In the genomic region with DNA sequence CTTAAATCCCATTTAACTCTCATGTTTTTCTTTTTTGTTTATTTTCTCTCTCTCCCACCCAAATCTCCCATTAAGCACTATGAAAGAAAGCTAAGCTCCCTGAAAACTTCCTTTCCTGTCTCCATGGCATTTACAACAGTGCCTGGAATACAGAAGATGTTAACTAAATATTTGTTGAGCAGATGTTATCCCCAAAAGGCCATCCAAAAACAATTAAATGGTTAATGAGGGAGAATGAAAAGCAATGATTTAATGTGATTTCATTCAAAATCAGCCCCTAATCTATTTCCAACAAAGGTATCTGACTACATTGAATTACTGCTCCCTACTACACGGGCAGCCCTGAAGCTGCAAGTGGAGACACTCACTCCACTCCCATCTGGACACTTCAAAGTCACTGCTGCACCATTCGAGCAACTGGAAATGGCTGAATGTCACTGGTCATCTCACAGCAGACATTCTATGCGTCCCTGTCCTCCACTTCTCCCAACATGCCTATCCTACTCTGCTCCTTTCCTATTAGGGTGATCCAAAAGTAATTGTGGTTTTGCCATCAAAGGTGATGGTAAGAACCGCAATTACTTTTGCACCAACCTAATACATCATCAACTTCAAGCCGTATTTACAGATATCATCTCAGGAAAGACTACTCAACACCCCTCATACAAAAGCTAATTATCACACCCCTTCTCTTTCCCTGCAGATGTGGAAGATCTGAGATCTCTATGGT, we compare ENCODE assay signal across 20 cellular contexts. TPM values are rescaled to one million over a fixed set of nuclear protein-coding genes. Genes with fewer than 3 reads are reported as not detected.
DNase-seq lines count a peak whose midpoint lies in the region; ATAC-seq and TF ChIP-seq lines count a peak whose summit lies in the region.
"Had no signal": no experiment of that assay in that cellular context is flagged by ENCODE, and none has a peak within 500 bp of the region (broad histone marks: within the 10 kb centered on the region; RNA-seq: fewer than 3 reads in every experiment).

No MANE protein-coding gene starts in this region.

- H3K27ac ChIP-seq in coronary artery = peak overlapping the region; percentile 7 to 27
- H3K27ac ChIP-seq in gastrocnemius medialis = peak overlapping the region; percentile 64 to 76 (median 72)
- no peak overlapping the region for H3K27ac ChIP-seq in upper lobe of right lung
- H3K27ac ChIP-seq: colonic mucosa, uterus had no signal

- no peak for ATAC-seq in activated naive CD8-positive, alpha-beta T cell treated with anti-CD3 and anti-CD28 coated beads, Interleukin-2, amount 50 U/mL, for 24 hours
- ATAC-seq in gastrocnemius medialis (no peak), HG02571 (IDR thresholded peaks at IDR 0.05; ENCODE audit: unreplicated experiment) (no peak), upper lobe of right lung (no peak)
- ATAC-seq: HCT116 had no signal

- H3K4me1 ChIP-seq in gastrocnemius medialis (peaks cover 59 to 68% of the 10 kb centered on the region in 2 donors), upper lobe of right lung (peaks cover 56% of the 10 kb centered on the region)
- H3K4me1 ChIP-seq: colonic mucosa had no signal

- TF ChIP-seq CTCF in HFFc6 (IDR thresholded peaks at IDR 0.05) = no peak
- no peak for TF ChIP-seq CTCF in coronary artery (IDR thresholded peaks at IDR 0.05)
- no peak for TF ChIP-seq CTCF in gastrocnemius medialis (IDR thresholded peaks at IDR 0.05 in 4 of 5, conservative IDR thresholded peaks at IDR 0.05 in 1 of 5)
- no peak for TF ChIP-seq CTCF in upper lobe of right lung (IDR thresholded peaks at IDR 0.05)

- no peaks in the 10 kb centered on the region for H3K27me3 Mint-ChIP-seq in activated naive CD8-positive, alpha-beta T cell
- H3K27me3 Mint-ChIP-seq in activated naive CD8-positive, alpha-beta T cell treated with anti-CD3 and anti-CD28 coated beads, Interleukin-2, amount 50 U/mL, for 24 hours = no peaks in the 10 kb centered on the region
- H3K27me3 Mint-ChIP-seq in HFFc6 (ENCODE audit: insufficient read depth) = no peaks in the 10 kb centered on the region; the same call in 1 of the 2 replicates
- H3K27me3 Mint-ChIP-seq: activated B cell treated with CpG ODN at 0.5 μM for 24 hours had no signal

- H3K36me3 Mint-ChIP-seq in activated naive CD8-positive, alpha-beta T cell = peaks cover 2% of the 10 kb centered on the region
- no peaks in the 10 kb centered on the region for H3K36me3 Mint-ChIP-seq in activated naive CD8-positive, alpha-beta T cell treated with anti-CD3 and anti-CD28 coated beads, Interleukin-2, amount 50 U/mL, for 24 hours (ENCODE audit: low read depth)
- no peaks in the 10 kb centered on the region for H3K36me3 Mint-ChIP-seq in HFFc6 (ENCODE audit: low read depth)

- no peaks in the 10 kb centered on the region for H3K36me3 ChIP-seq in gastrocnemius medialis
- no peaks in the 10 kb centered on the region for H3K36me3 ChIP-seq in upper lobe of right lung
- H3K36me3 ChIP-seq: colonic mucosa, sigmoid colon, uterus had no signal

- H3K4me1 Mint-ChIP-seq in activated naive CD8-positive, alpha-beta T cell (ENCODE audit: low read depth) = peaks cover 36% of the 10 kb centered on the region
- H3K4me1 Mint-ChIP-seq in activated naive CD8-positive, alpha-beta T cell treated with anti-CD3 and anti-CD28 coated beads, Interleukin-2, amount 50 U/mL, for 24 hours = peaks cover 33% of the 10 kb centered on the region
- H3K4me1 Mint-ChIP-seq in HFFc6 (ENCODE audit: low read depth) = peaks cover 24% of the 10 kb centered on the region

- no peak for DNase-seq in activated naive CD8-positive, alpha-beta T cell treated with anti-CD3 and anti-CD28 coated beads, Interleukin-2, amount 50 U/mL, for 24 hours
- DNase-seq in HFFc6 = no peak
- DNase-seq in coronary artery (ENCODE audit: low spot score) = no peak
- DNase-seq in gastrocnemius medialis = no peak
- DNase-seq in superior temporal gyrus (ENCODE audit: extremely low spot score) = no peak
- DNase-seq in upper lobe of right lung = no peak
- DNase-seq: activated B cell treated with CpG ODN at 0.5 μM for 24 hours; colonic mucosa; Karpas-422; kidney; NCI-H1417; NCI-H2171 treated with DMSO at 0.1 percent for 48 hours; SIG-M5; sigmoid colon; stimulated activated CD4-positive, alpha-beta T cell treated with anti-CD3 and anti-CD28 coated beads, Interleukin-2, amount 100 ng/mL, for 24 hours; T-helper 2 cell; uterus had no signal

- H3K27me3 ChIP-seq in gastrocnemius medialis (no peaks in the 10 kb centered on the region), upper lobe of right lung (no peaks in the 10 kb centered on the region)
- H3K27me3 ChIP-seq: colonic mucosa, sigmoid colon, uterus had no signal

- intact Hi-C loops in gastrocnemius medialis (cut with DNase I; ENCODE audit: low total_unique reads) = no loop called here
- intact Hi-C loops in upper lobe of right lung (cut with DNase I) = no loop called here

- H3K27ac Mint-ChIP-seq in activated naive CD8-positive, alpha-beta T cell = peak overlapping the region; percentile 59
- H3K27ac Mint-ChIP-seq in activated naive CD8-positive, alpha-beta T cell treated with anti-CD3 and anti-CD28 coated beads, Interleukin-2, amount 50 U/mL, for 24 hours = no peak overlapping the region
- peak overlapping the region; percentile 1; the same call in 1 of the 2 replicates for H3K27ac Mint-ChIP-seq in HFFc6
- H3K27ac Mint-ChIP-seq: activated B cell treated with CpG ODN at 0.5 μM for 24 hours had no signal

- in situ Hi-C loops in gastrocnemius medialis (cut with MboI; ENCODE audit: low sequenced_read_pairs in 4 of 4) = no loop called here

- no peak for TF ChIP-seq POLR2A in gastrocnemius medialis (IDR thresholded peaks at IDR 0.05)

- H3K9me3 ChIP-seq in gastrocnemius medialis (no peaks in the 10 kb centered on the region), upper lobe of right lung (no peaks in the 10 kb centered on the region)
- H3K9me3 ChIP-seq: colonic mucosa, sigmoid colon, uterus had no signal

- H3K9me3 Mint-ChIP-seq in activated naive CD8-positive, alpha-beta T cell (ENCODE audit: low read depth) = no peaks in the 10 kb centered on the region
- H3K9me3 Mint-ChIP-seq in activated naive CD8-positive, alpha-beta T cell treated with anti-CD3 and anti-CD28 coated beads, Interleukin-2, amount 50 U/mL, for 24 hours = no peaks in the 10 kb centered on the region
- H3K9me3 Mint-ChIP-seq in HFFc6 = no peaks in the 10 kb centered on the region
- H3K9me3 Mint-ChIP-seq: activated B cell treated with CpG ODN at 0.5 μM for 24 hours had no signal

- H3K4me3 Mint-ChIP-seq in activated naive CD8-positive, alpha-beta T cell = peak overlapping the region; percentile 21
- no peak overlapping the region for H3K4me3 Mint-ChIP-seq in activated naive CD8-positive, alpha-beta T cell treated with anti-CD3 and anti-CD28 coated beads, Interleukin-2, amount 50 U/mL, for 24 hours
- H3K4me3 Mint-ChIP-seq in HFFc6 = no peak overlapping the region
- H3K4me3 Mint-ChIP-seq: activated B cell treated with CpG ODN at 0.5 μM for 24 hours had no signal

- no peak overlapping the region for H3K4me3 ChIP-seq in coronary artery
- no peak overlapping the region for H3K4me3 ChIP-seq in gastrocnemius medialis
- H3K4me3 ChIP-seq in upper lobe of right lung = no peak overlapping the region
- H3K4me3 ChIP-seq: colonic mucosa, sigmoid colon, uterus had no signal

RNA-seq across cellular contexts. Expression of a gene that starts 7.5 kb away (rescaled TPM):
- 10 to 100 TPM; 21.6 to 30.1 (median 26.4) TPM for total RNA-seq in HFFc6 (2021; fragmentation: NEBNext Ultra II Directional; extraction: Animal tissue kit (Norgen Biotek cat#: 25700))
- total RNA-seq in gastrocnemius medialis = 10 to 100 TPM; 22.2 to 85.1 (median 38.8) TPM
- total RNA-seq in upper lobe of right lung = 64.4 TPM
